In genomic region chr12:107091989-107092641, GRCh38 we compare ENCODE assay signal across 1 cellular context.
A peak's percentile ranks its signal among the peaks of the same experiment; 100 is the strongest.
TF ChIP-seq lines count a peak whose summit lies in the region.

No MANE protein-coding gene starts in this region.

TF ChIP-seq in HEK293, 187 proteins besides CTCF, POLR2A, EP300 and RAD21 (continued from another document):
- no peak for TF ChIP-seq ZBTB8A (tag by site-specific recombination; IDR thresholded peaks at IDR 0.05)
- TF ChIP-seq PRDM6 (tag by site-specific recombination; IDR thresholded peaks at IDR 0.05), result peak; percentile 87
- peak; percentile 89 for TF ChIP-seq ZNF660 (tag by site-specific recombination; IDR thresholded peaks at IDR 0.05)
- TF ChIP-seq GFI1B (tag by site-specific recombination; IDR thresholded peaks at IDR 0.05), result peak; percentile 91
- TF ChIP-seq ZNF837 (tag by site-specific recombination; IDR thresholded peaks at IDR 0.05), result no peak
- peak; percentile 60; the same call in 1 of the 2 replicates for TF ChIP-seq ZSCAN16 (tag by site-specific recombination; IDR thresholded peaks at IDR 0.05)
- peak; percentile 90 for TF ChIP-seq ZBTB17 (tag by site-specific recombination; IDR thresholded peaks at IDR 0.05)
- TF ChIP-seq SETDB1 (IDR thresholded peaks at IDR 0.05; ENCODE audit: insufficient read length, low read length), result no peak
- peak; percentile 36; the same call in 1 of the 2 replicates for TF ChIP-seq ZNF366 (tag by site-specific recombination; conservative IDR thresholded peaks at IDR 0.05)
- peak; percentile 98 for TF ChIP-seq ZNF24 (tag by site-specific recombination; IDR thresholded peaks at IDR 0.05)
- peak; percentile 78 for TF ChIP-seq PRDM1 (tag by site-specific recombination; IDR thresholded peaks at IDR 0.05)
- peak; percentile 60 for TF ChIP-seq ZNF558 (tag by site-specific recombination; IDR thresholded peaks at IDR 0.05)
- TF ChIP-seq ZNF16 (tag by site-specific recombination; IDR thresholded peaks at IDR 0.05; ENCODE audit: low read depth), result no peak
- no peak for TF ChIP-seq ZNF596 (tag by site-specific recombination; IDR thresholded peaks at IDR 0.05)
- TF ChIP-seq MZF1 (tag by site-specific recombination; IDR thresholded peaks at IDR 0.05; ENCODE audit: borderline replicate concordance), result peak; percentile 32; the same call in 1 of the 2 replicates
- TF ChIP-seq ZNF701 (tag by site-specific recombination; IDR thresholded peaks at IDR 0.05), result no peak
